15 cellular contexts compared by ENCODE assay signal in the genomic region with DNA sequence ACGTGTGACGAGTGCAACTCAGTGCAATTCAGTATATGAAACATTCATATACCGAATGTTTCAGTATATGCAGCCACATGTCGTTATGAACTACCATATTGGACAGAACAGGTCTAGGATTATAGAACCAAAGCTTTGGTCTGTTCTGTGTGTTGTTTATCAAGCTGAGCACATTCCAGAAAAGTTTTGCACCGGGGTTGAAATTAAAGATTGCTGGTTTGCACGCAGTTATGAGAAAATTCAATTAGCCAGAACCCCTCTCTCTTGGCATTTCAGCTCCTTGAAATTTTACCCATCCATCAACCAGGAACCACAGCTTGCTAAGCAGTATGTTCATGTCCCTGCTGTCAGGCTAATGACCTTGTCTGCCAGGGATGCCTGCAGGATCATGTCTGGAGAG. TPM values are rescaled to one million over a fixed set of nuclear protein-coding genes. Genes with fewer than 3 reads are reported as not detected.
DNase-seq lines count a peak whose midpoint lies in the region; ATAC-seq and TF ChIP-seq lines count a peak whose summit lies in the region.
"Had no signal": no experiment of that assay in that cellular context is flagged by ENCODE, and none has a peak within 500 bp of the region (broad histone marks: within the 10 kb centered on the region; RNA-seq: fewer than 3 reads in every experiment).

No MANE protein-coding gene starts in this region.

- H3K36me3 Mint-ChIP-seq in mesothelial cell of epicardium, result no peaks in the 10 kb centered on the region
- H3K36me3 Mint-ChIP-seq: CD8-positive, alpha-beta T cell had no signal

- peak; percentile 70 for DNase-seq in AG09319 (ENCODE audit: extremely low read depth, low read depth)
- DNase-seq in NCI-H446 treated with DMSO at 0.1 percent for 48 hours (lab: John Stamatoyannopoulos, UW), result peak; percentile 38
- DNase-seq in mesothelial cell of epicardium (ENCODE audit: low spot score in 2 of 2, unreplicated experiment in 2 of 2), result no peak
- no peak for DNase-seq in LoVo (ENCODE audit: low spot score)
- DNase-seq in OCI-M2 (lab: John Stamatoyannopoulos, UW; ENCODE audit: unreplicated experiment), result no peak
- DNase-seq in NCI-H1417 (lab: John Stamatoyannopoulos, UW), result no peak
- DNase-seq: Calu3; CD8-positive, alpha-beta T cell; GM23248 had no signal

- H3K4me1 Mint-ChIP-seq in mesothelial cell of epicardium, result peaks cover 26% of the 10 kb centered on the region
- H3K4me1 Mint-ChIP-seq: B cell had no signal

- no peak for TF ChIP-seq CTCF in AG09319 (IDR thresholded peaks at IDR 0.05; ENCODE audit: low read depth, low read length)
- TF ChIP-seq CTCF in mesothelial cell of epicardium (IDR thresholded peaks at IDR 0.05; ENCODE audit: unreplicated experiment), result no peak

- H3K9me3 Mint-ChIP-seq in mesothelial cell of epicardium, result no peaks in the 10 kb centered on the region
- H3K9me3 Mint-ChIP-seq: CD8-positive, alpha-beta T cell had no signal

- H3K4me3 Mint-ChIP-seq in mesothelial cell of epicardium, result no peak overlapping the region
- H3K4me3 Mint-ChIP-seq: B cell; CD8-positive, alpha-beta T cell had no signal

- ATAC-seq in esophagus mucosa (peak; percentile 50), GM19324 (IDR thresholded peaks at IDR 0.05; ENCODE audit: low FRiP score, unreplicated experiment) (no peak)
- ATAC-seq: A549; CD8-positive, alpha-beta T cell had no signal

- H3K27me3 Mint-ChIP-seq in mesothelial cell of epicardium (ENCODE audit: low read depth), result no peaks in the 10 kb centered on the region

- H3K27ac Mint-ChIP-seq in mesothelial cell of epicardium, result peak overlapping the region; percentile 29
- H3K27ac Mint-ChIP-seq: B cell; CD8-positive, alpha-beta T cell had no signal

RNA-seq across cellular contexts. Expression of a gene that starts 9.5 kb away (rescaled TPM):
- 0.80 TPM for total RNA-seq in esophagus mucosa
- not detected in 3 replicates for total RNA-seq in mesothelial cell of epicardium
- total RNA-seq: B cell; Calu3; CD8-positive, alpha-beta T cell; GM23248; H4; HT1080 had no signal

RNA-seq across cellular contexts. Expression of a gene that starts 16.9 kb away (rescaled TPM):
- total RNA-seq in esophagus mucosa, result not detected
- total RNA-seq in mesothelial cell of epicardium, result not detected in 3 replicates
- total RNA-seq: B cell; Calu3; CD8-positive, alpha-beta T cell; GM23248; H4; HT1080 had no signal

RNA-seq across cellular contexts. Expression of a gene that starts 23.3 kb away (rescaled TPM):
- total RNA-seq in esophagus mucosa, result not detected
- total RNA-seq in mesothelial cell of epicardium, result not detected in 3 replicates
- total RNA-seq: B cell; Calu3; CD8-positive, alpha-beta T cell; GM23248; H4; HT1080 had no signal

RNA-seq across cellular contexts. Expression of a gene that starts 32.1 kb away (rescaled TPM):
- total RNA-seq in esophagus mucosa (not detected), mesothelial cell of epicardium (not detected in 3 replicates)
- total RNA-seq: B cell; Calu3; CD8-positive, alpha-beta T cell; GM23248; H4; HT1080 had no signal

RNA-seq across cellular contexts. Expression of a gene that starts 33.3 kb away (rescaled TPM):
- total RNA-seq in esophagus mucosa (not detected), mesothelial cell of epicardium (not detected in 3 replicates)
- total RNA-seq: B cell; Calu3; CD8-positive, alpha-beta T cell; GM23248; H4; HT1080 had no signal

Comparison
In these comparisons a context has a peak if more than half of its experiments do, and no peak if none do; other contexts are left out.
1. DNase-seq: peak in AG09319 (single experiment) and NCI-H446 treated with DMSO at 0.1 percent for 48 hours (single experiment); none in mesothelial cell of epicardium (0 of 2), LoVo (single experiment), OCI-M2 (single experiment) and NCI-H1417 (0 of 3).